Comparison of ENCODE assay signal across 8 cellular contexts in the genomic region with DNA sequence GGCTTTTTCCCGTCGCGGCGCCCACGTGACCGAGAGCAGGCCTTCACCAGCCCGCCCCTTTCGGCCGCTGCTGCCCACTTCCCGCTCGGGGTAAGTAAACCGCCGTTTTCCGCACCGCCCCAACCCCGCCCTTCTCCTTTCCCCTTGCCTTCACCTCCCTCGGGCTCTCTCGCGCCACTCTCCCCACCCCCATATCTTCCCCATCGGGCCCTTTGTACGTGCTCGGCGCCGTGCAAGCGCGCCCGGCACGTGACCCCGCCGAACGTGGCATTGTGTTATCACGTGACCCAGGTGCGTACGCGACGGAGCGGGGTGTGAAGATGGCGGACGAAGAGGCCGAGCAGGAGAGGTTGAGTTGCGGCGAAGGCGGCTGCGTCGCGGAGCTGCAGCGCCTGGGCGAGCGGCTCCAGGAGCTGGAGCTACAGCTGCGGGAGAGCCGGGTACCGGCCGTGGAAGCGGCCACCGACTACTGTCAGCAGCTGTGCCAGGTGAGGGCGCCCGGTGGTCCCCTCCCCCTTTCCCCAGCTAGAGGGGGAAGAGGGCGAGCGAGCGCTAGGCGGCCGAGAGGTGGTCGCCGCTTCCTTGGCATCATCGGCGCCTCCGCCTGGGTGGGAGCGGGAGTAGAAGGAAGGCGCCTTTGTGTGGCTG. TPM values are rescaled to one million over a fixed set of nuclear protein-coding genes. Genes with fewer than 3 reads are reported as not detected.
DNase-seq lines count a peak whose midpoint lies in the region; ATAC-seq and TF ChIP-seq lines count a peak whose summit lies in the region.

Gene ZNF292, plus strand, starts transcription at position 294 of the 648 bp plus-strand sequence. Its CDS starts 27 bp downstream, at position 321.

- H3K27ac ChIP-seq in adrenal gland (peak within 1 kb of the TSS; percentile 84 to 99 (median 96)), heart right ventricle (peak within 1 kb of the TSS; percentile 87 to 99 (median 93)), upper lobe of right lung (peak within 1 kb of the TSS; percentile 89)

- peak; percentile 68 for DNase-seq in NCI-H1436 treated with DMSO at 0.1 percent for 48 hours (lab: John Stamatoyannopoulos, UW)
- peak; percentile 86 to 100 (median 90) for DNase-seq in T-helper 1 cell
- DNase-seq in adrenal gland = peak; percentile 96 to 98 (median 97)
- peak; percentile 94 to 95 for DNase-seq in heart right ventricle
- DNase-seq in posterior vena cava (ENCODE audit: low spot score) = peak; percentile 99
- peak; percentile 99 for DNase-seq in upper lobe of right lung

- intact Hi-C loops in adrenal gland (cut with DNase I) = loop anchor here in 1 of 2 donors (10.0 kb wide), 1 partner anchor 89 kb away; no protein-coding TSS in a partner anchor
- intact Hi-C loops in heart right ventricle (cut with DNase I) = loop anchor here in 5 of 10 donors (5.0 to 10.0 kb wide), 6 partner anchors 47 to 539 kb away; partner anchors contain the start of gene CFAP206 (in 2 of the 5)
- intact Hi-C loops in posterior vena cava (cut with DNase I) = loop anchor here in 1 of 2 donors (10.0 kb wide), 1 partner anchor 79 kb away; no protein-coding TSS in a partner anchor
- intact Hi-C loops in upper lobe of right lung (cut with DNase I) = no loop called here

- H3K27me3 ChIP-seq in adrenal gland (no peaks in the 10 kb centered on the region), heart right ventricle (no peaks in the 10 kb centered on the region), upper lobe of right lung (no peaks in the 10 kb centered on the region)

- TF ChIP-seq CTCF in GM12875 (IDR thresholded peaks at IDR 0.05; ENCODE audit: borderline replicate concordance, insufficient read depth, low read depth, low read length) (no peak), adrenal gland (IDR thresholded peaks at IDR 0.05) (peak in 1 of 6 experiments; percentile 10), heart right ventricle (IDR thresholded peaks at IDR 0.05) (peak in 1 of 9 donors; percentile 30), upper lobe of right lung (IDR thresholded peaks at IDR 0.05) (no peak)

- H3K4me3 ChIP-seq in GM12875 (ENCODE audit: low read depth, low read length) (peak within 1 kb of the TSS; percentile 93), adrenal gland (peak within 1 kb of the TSS; percentile 64 to 91 (median 84)), heart right ventricle (peak within 1 kb of the TSS; percentile 86 to 98 (median 93)), upper lobe of right lung (peak within 1 kb of the TSS; percentile 98)

- 0 to 1% (median 0%) methylated on average over 22 to 69 of the region's 69 CpGs for WGBS in adrenal gland, 4 donors
- WGBS in heart right ventricle, 2 donors = 0 to 1% methylated on average over 69 of the region's 69 CpGs

- ATAC-seq in HG02840 (IDR thresholded peaks at IDR 0.05; ENCODE audit: low FRiP score, unreplicated experiment) (peak; percentile 75), heart right ventricle (peak; percentile 89 to 96 (median 93)), upper lobe of right lung (peak; percentile 96)

- H3K4me1 ChIP-seq in adrenal gland (replicated peaks in 1 of 2) (peaks cover 17 to 62% of the 10 kb centered on the region in 2 donors), heart right ventricle (peaks cover 0 to 73% (median 55%) of the 10 kb centered on the region in 9 donors), upper lobe of right lung (peaks cover 42% of the 10 kb centered on the region)

- H3K36me3 ChIP-seq in adrenal gland (replicated peaks in 1 of 2) (no peaks in the 10 kb centered on the region), heart right ventricle (peaks cover 0 to 8% (median 0%) of the 10 kb centered on the region in 9 donors), upper lobe of right lung (no peaks in the 10 kb centered on the region)

- TF ChIP-seq POLR2A in adrenal gland (IDR thresholded peaks at IDR 0.05) = peak; percentile 48 to 72

- H3K9me3 ChIP-seq in adrenal gland (replicated peaks in 1 of 3) = no peaks in the 10 kb centered on the region
- H3K9me3 ChIP-seq in heart right ventricle = no peaks in the 10 kb centered on the region
- H3K9me3 ChIP-seq in upper lobe of right lung = no peaks in the 10 kb centered on the region

RNA-seq across cellular contexts. Expression of gene ZNF292, which starts in this region (rescaled TPM):
- total RNA-seq in adrenal gland = 10 to 100 TPM; 10.5 to 57.2 (median 31.0) TPM
- 10 to 100 TPM in 1 of 3 donors, 1 to 10 TPM in 2; 4.8 to 16.0 (median 9.8) TPM for polyA plus RNA-seq in adrenal gland
- 10 to 100 TPM; 28.0 to 38.2 (median 31.7) TPM for total RNA-seq in heart right ventricle
- 10 to 100 TPM in 1 of 2 donors, 1 to 10 TPM in 1; 1.9 to 10.7 TPM for polyA plus RNA-seq in heart right ventricle
- total RNA-seq in posterior vena cava = 10 to 100 TPM; 46.5 to 61.2 TPM
- total RNA-seq in upper lobe of right lung = 34.0 TPM

Comparison
In these comparisons a context has a peak if more than half of its experiments do, and no peak if none do; other contexts are left out.
1. Peak in every context shown above with its lines: DNase-seq, ATAC-seq, H3K4me3 ChIP-seq and H3K27ac ChIP-seq.